In the genomic region with DNA sequence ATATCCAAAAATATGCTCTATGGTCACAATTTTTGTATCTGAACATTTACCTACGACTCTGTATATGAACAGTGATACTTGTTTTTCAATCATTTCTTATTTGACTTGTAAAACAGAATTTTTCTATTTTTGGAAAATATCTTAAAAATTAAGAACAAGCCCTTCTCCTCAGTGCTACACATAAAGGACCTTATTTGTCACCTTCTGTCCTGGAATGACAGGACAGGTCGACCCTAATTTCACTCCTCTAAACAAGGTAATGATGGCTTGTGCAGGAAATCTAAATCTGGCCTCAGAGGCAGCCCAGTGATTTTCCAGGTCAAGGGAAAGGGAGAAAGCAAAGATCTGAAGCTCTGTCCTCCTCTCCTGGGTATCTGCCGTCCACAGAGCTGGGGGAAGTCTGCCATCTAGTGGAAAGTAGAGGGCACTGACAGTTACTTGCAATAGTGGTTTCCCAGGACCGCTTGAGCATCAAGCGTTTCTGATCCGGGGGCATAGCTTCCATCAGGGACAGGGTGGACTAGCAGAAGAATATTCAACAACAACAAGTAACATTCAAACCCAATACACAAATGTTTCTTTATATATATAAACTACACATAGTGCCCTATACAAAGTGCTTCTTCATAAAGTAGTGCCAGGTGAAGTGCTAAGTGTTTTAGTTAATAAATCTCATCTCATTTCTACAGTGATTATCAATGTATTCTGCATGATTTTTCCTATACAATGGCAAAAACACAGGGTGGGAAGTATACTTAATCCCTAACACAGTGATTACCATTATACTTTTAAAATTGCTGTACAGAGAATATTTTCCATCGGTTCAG, we compare ENCODE assay signal across 8 cellular contexts.
DNase-seq lines count a peak whose midpoint lies in the region; ATAC-seq, FAIRE-seq and TF ChIP-seq lines count a peak whose summit lies in the region.

No MANE protein-coding gene starts in this region.

- H3K27me3 Mint-ChIP-seq in activated CD4-positive, alpha-beta T cell treated with anti-CD3 and anti-CD28 coated beads for 36 hours, result no peaks in the 10 kb centered on the region

- CTCF ChIA-PET in activated CD4-positive, alpha-beta T cell treated with anti-CD3 and anti-CD28 coated beads for 36 hours (lab: Charles Lee), result interaction anchor here (0.6 to 8.4 kb wide), 46 partner anchors 10 to 518 kb away, joined by 3 to 268 read pairs (median 4); a partner anchor contains a TSS
- CTCF ChIA-PET in HepG2 (lab: Yijun Ruan, JAX; ENCODE audit: low intra/inter-chr PET ratio, low total read pairs), result interaction anchor here (5.3 kb wide), 1 partner anchor 342 kb away, joined by 82 read pairs; no protein-coding TSS in a partner anchor

- H3K27ac Mint-ChIP-seq in activated CD4-positive, alpha-beta T cell treated with anti-CD3 and anti-CD28 coated beads for 36 hours, result no peak overlapping the region

- no TSS peak for BruUV-seq in HepG2 (replicated peaks; lab: Mats Ljungman, UMichigan)

- FAIRE-seq in HepG2 (lab: Jason Lieb, UNC), result peak; percentile 80

- TF ChIP-seq CTCF in choroid plexus epithelial cell (conservative IDR thresholded peaks at IDR 0.05; ENCODE audit: low read depth, low read length), result peak; percentile 98
- TF ChIP-seq CTCF in HepG2 (CRISPR knock-in tag; IDR thresholded peaks at IDR 0.05), result peak; percentile 93

- no peaks in the 10 kb centered on the region for H3K36me3 Mint-ChIP-seq in activated CD4-positive, alpha-beta T cell treated with anti-CD3 and anti-CD28 coated beads for 36 hours (ENCODE audit: low read depth)

- peaks cover 0 to 2% of the 10 kb centered on the region in 2 experiments; a peak in 1 of 5 replicates for H3K27me3 ChIP-seq in HepG2 (ENCODE audit: control insufficient read depth in 1 of 2, insufficient read depth in 2 of 2, low read length in 2 of 2)

- no peak overlapping the region for H3K27ac ChIP-seq in HepG2 (ENCODE audit: extremely low read length, insufficient read depth, low read length)

- no peak for TF ChIP-seq POLR2A in HepG2 (IDR thresholded peaks at IDR 0.05; ENCODE audit: insufficient read depth in 1 of 2, low read depth in 2 of 2, low read length in 2 of 2)

- H3K9me3 Mint-ChIP-seq in activated CD4-positive, alpha-beta T cell treated with anti-CD3 and anti-CD28 coated beads for 36 hours (ENCODE audit: low read depth), result no peaks in the 10 kb centered on the region

- H3K4me3 ChIP-seq in choroid plexus epithelial cell (ENCODE audit: low read depth, low read length) (no peak overlapping the region), HepG2 (replicated peaks in 1 of 3; ENCODE audit: insufficient read depth in 1 of 3, low read depth in 2 of 3, low read length in 3 of 3) (no peak overlapping the region)

- TF ChIP-seq RAD21 in HepG2 (CRISPR knock-in tag; IDR thresholded peaks at IDR 0.05), result peak; percentile 89

- H2AFZ ChIP-seq in HepG2 (ENCODE audit: low read length), result no peak overlapping the region

- no peak for TF ChIP-seq EP300 in HepG2 (IDR thresholded peaks at IDR 0.05; ENCODE audit: low read depth in 2 of 2, low read length in 2 of 2)
- TF ChIP-seq EP300 in HepG2 (CRISPR knock-in tag; IDR thresholded peaks at IDR 0.05; ENCODE audit: borderline replicate concordance), result no peak

- in situ Hi-C loops in HepG2 (cut with HindIII; ENCODE audit: extremely low pct_ligation_motif_present, low pct_unique_long_range_greater_than_20kb), result loop anchor here (5.0 kb wide), 1 partner anchor 338 kb away; no protein-coding TSS in a partner anchor

- no peak overlapping the region for H3K9ac ChIP-seq in HepG2 (ENCODE audit: insufficient read depth, low read depth, low read length)

- no peaks in the 10 kb centered on the region for H3K9me3 ChIP-seq in HepG2 (ENCODE audit: low read length)

- ATAC-seq in HG03354 (IDR thresholded peaks at IDR 0.05; ENCODE audit: poor library complexity, severe bottlenecking, unreplicated experiment), result peak; percentile 97
- ATAC-seq in activated CD4-positive, alpha-beta T cell treated with anti-CD3 and anti-CD28 coated beads for 36 hours, result peak; percentile 94
- ATAC-seq in HepG2, result peak; percentile 93

- H3K4me2 ChIP-seq in HepG2 (ENCODE audit: low read depth, low read length), result no peak overlapping the region

- DNase-seq in C1 segment of cervical spinal cord (lab: John Stamatoyannopoulos, UW) (peak in 12 of 14 donors; percentile 7 to 61 (median 38)), GM19240 (ENCODE audit: insufficient read length, low spot score) (peak; percentile 42), NCI-H345 treated with DMSO at 0.1 percent for 48 hours (lab: John Stamatoyannopoulos, UW; ENCODE audit: unreplicated experiment) (peak; percentile 60), choroid plexus epithelial cell (ENCODE audit: low read depth) (peak; percentile 91), HepG2 (ENCODE audit: low spot score) (peak; percentile 61)
- peak; percentile 77 for DNase-seq in activated CD4-positive, alpha-beta T cell treated with anti-CD3 and anti-CD28 coated beads for 36 hours
- DNase-seq in stimulated activated CD4-positive, alpha-beta T cell treated with anti-CD3 and anti-CD28 coated beads, TNF-alpha, amount 100 ng/mL, for 4 hours (ENCODE audit: low read depth in 3 of 3), result peak; percentile 26 to 43 (median 29)

- 3% methylated on average over 6 of the region's 7 CpGs for WGBS in HepG2 (ENCODE audit: low lambda C conversion rate)

- H4K20me1 ChIP-seq in HepG2 (ENCODE audit: insufficient read depth, low read length), result no peaks in the 10 kb centered on the region

- H3K36me3 ChIP-seq in HepG2 (replicated peaks in 1 of 2; ENCODE audit: control insufficient read depth in 1 of 2, insufficient read depth in 2 of 2, low read length in 2 of 2), result no peaks in the 10 kb centered on the region

- no peaks in the 10 kb centered on the region for H3K79me2 ChIP-seq in HepG2 (ENCODE audit: insufficient read depth, low read length)

- intact Hi-C loops in activated CD4-positive, alpha-beta T cell treated with anti-CD3 and anti-CD28 coated beads for 36 hours (cut with DNase I, micrococcal nuclease), result loop anchor here (1.0 to 5.0 kb wide), 5 partner anchors 158 to 343 kb away; a partner anchor contains a TSS
- intact Hi-C loops in HepG2 (cut with micrococcal nuclease; ENCODE audit: unreplicated experiment), result loop anchor here (1.0 kb wide), 2 partner anchors 160 to 343 kb away; a partner anchor contains a TSS

- H3K4me1 Mint-ChIP-seq in activated CD4-positive, alpha-beta T cell treated with anti-CD3 and anti-CD28 coated beads for 36 hours, result peaks cover 2% of the 10 kb centered on the region

- H3K4me3 Mint-ChIP-seq in activated CD4-positive, alpha-beta T cell treated with anti-CD3 and anti-CD28 coated beads for 36 hours, result no peak overlapping the region

- H3K4me1 ChIP-seq in HepG2 (ENCODE audit: insufficient read depth, low read length), result no peaks in the 10 kb centered on the region

- POLR2A ChIA-PET in activated CD4-positive, alpha-beta T cell treated with anti-CD3 and anti-CD28 coated beads for 36 hours (lab: Charles Lee), result no interaction called here
- POLR2A ChIA-PET in HepG2 (lab: Yijun Ruan, JAX), result no interaction called here

TF ChIP-seq in HepG2, 621 proteins besides CTCF, POLR2A, EP300 and RAD21:
- TF ChIP-seq STAG1 (CRISPR knock-in tag; IDR thresholded peaks at IDR 0.05) (peak; percentile 98), CBX5 (CRISPR knock-in tag; IDR thresholded peaks at IDR 0.05; ENCODE audit: borderline replicate concordance) (0 out of 2 replicates have a peak, but pooled peaks have one; percentile 25), XRCC5 (optimal IDR thresholded peaks at IDR 0.05; ENCODE audit: low read length) (peak; percentile 31), SMC3 (IDR thresholded peaks at IDR 0.05; ENCODE audit: low read length) (peak; percentile 99), CEBPG (CRISPR knock-in tag; IDR thresholded peaks at IDR 0.05) (0 out of 2 replicates have a peak, but pooled peaks have one; percentile 12), ZNF101 (CRISPR knock-in tag; IDR thresholded peaks at IDR 0.05; ENCODE audit: borderline replicate concordance, low read depth) (no peak), KDM2A (CRISPR knock-in tag; IDR thresholded peaks at IDR 0.05; ENCODE audit: borderline replicate concordance, low read depth) (0 out of 2 replicates have a peak, but pooled peaks have one; percentile 26), ZC3H4 (CRISPR knock-in tag; IDR thresholded peaks at IDR 0.05; ENCODE audit: borderline replicate concordance) (no peak)
- TF ChIP-seq, protein P1, sequence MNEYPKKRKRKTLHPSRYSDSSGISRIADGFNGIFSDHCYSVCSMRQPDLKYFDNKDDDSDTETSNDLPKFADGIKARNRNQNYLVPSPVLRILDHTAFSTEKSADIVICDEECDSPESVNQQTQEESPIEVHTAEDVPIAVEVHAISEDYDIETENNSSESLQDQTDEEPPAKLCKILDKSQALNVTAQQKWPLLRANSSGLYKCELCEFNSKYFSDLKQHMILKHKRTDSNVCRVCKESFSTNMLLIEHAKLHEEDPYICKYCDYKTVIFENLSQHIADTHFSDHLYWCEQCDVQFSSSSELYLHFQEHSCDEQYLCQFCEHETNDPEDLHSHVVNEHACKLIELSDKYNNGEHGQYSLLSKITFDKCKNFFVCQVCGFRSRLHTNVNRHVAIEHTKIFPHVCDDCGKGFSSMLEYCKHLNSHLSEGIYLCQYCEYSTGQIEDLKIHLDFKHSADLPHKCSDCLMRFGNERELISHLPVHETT (CRISPR knock-in tag; conservative IDR thresholded peaks at IDR 0.05), result no peak

Comparison
In these comparisons a context has a peak if more than half of its experiments do, and no peak if none do; other contexts are left out.
1. DNase-seq: peak in every context shown above with its lines; median percentile 91 in choroid plexus epithelial cell; 77 in activated CD4-positive, alpha-beta T cell treated with anti-CD3 and anti-CD28 coated beads for 36 hours; 61 in HepG2; 60 in NCI-H345 treated with DMSO at 0.1 percent for 48 hours; 42 in GM19240; 38 in C1 segment of cervical spinal cord; 29 in stimulated activated CD4-positive, alpha-beta T cell treated with anti-CD3 and anti-CD28 coated beads, TNF-alpha, amount 100 ng/mL, for 4 hours.